15 cellular contexts compared by ENCODE assay signal in the genomic region with DNA sequence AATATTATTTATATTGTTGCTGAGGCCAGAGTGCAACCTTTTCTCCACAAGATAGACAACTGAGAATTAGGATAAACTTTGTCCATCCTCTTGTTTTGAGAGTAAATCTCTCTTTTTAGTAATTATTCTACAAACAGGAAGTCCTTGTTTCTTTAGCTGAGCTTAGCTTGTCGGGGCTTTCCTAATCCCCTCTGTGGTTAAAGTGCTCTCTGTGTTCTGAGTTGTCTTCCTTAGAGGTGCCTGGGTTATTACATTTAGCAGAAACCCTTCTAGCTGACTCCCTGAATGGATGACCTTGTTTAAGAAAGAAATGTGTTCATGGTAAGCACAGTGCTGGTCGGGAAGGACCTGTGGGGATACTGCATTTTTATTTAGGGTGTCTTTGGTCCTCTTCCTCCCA. TPM values are rescaled to one million over a fixed set of nuclear protein-coding genes. Genes with fewer than 3 reads are reported as not detected.
DNase-seq lines count a peak whose midpoint lies in the region; ATAC-seq and TF ChIP-seq lines count a peak whose summit lies in the region.
"Had no signal": no experiment of that assay in that cellular context is flagged by ENCODE, and none has a peak within 500 bp of the region (broad histone marks: within the 10 kb centered on the region; RNA-seq: fewer than 3 reads in every experiment).

No MANE protein-coding gene starts in this region.

- H3K36me3 Mint-ChIP-seq in CD4-positive, CD25-positive, alpha-beta regulatory T cell = peaks cover 47% of the 10 kb centered on the region
- H3K36me3 Mint-ChIP-seq in T-helper 2 cell treated with Interferon-gamma antibody and Interleukin-4, amounts not matched to agents 5 μg/mL and 100 μg/mL, for 36 hours (ENCODE audit: low read depth) = peaks cover 66% of the 10 kb centered on the region

- H2AFZ ChIP-seq in KMS-11 (ENCODE audit: low read depth) = no peak overlapping the region

- H3K36me3 ChIP-seq in CD4-positive, CD25-positive, alpha-beta regulatory T cell (ENCODE audit: control insufficient read depth, insufficient read depth, low read length) = peaks cover 83% of the 10 kb centered on the region
- peaks cover 19% of the 10 kb centered on the region; the same call in 1 of the 2 replicates for H3K36me3 ChIP-seq in KMS-11 (ENCODE audit: insufficient read depth)

- peaks cover 14% of the 10 kb centered on the region; the same call in 1 of the 2 replicates for H3K79me2 ChIP-seq in KMS-11 (ENCODE audit: insufficient read depth, low read depth)

- H3K4me3 ChIP-seq in CD4-positive, CD25-positive, alpha-beta regulatory T cell (ENCODE audit: low read depth, low read length) = no peak overlapping the region
- no peak overlapping the region for H3K4me3 ChIP-seq in KMS-11 (IDR thresholded peaks at IDR 0.05; ENCODE audit: insufficient read depth, low read depth, low read length)
- H3K4me3 ChIP-seq: heart left ventricle, vagina had no signal

- H3K4me2 ChIP-seq in KMS-11 = peak overlapping the region; percentile 78

- peak overlapping the region in 2 of 3 donors; percentile 26 to 42 for H3K27ac Mint-ChIP-seq in CD4-positive, CD25-positive, alpha-beta regulatory T cell
- no peak overlapping the region for H3K27ac Mint-ChIP-seq in T-helper 2 cell treated with Interferon-gamma antibody and Interleukin-4, amounts not matched to agents 5 μg/mL and 100 μg/mL, for 36 hours

- peak in 1 of 3 donors; percentile 36 for DNase-seq in CD4-positive, CD25-positive, alpha-beta regulatory T cell
- DNase-seq in amniotic epithelial cell (ENCODE audit: low read depth) (peak; percentile 68), hippocampal formation (lab: John Stamatoyannopoulos, UW) (no peak), NOMO-1 treated with dmso at 0.1 percent for 144 hours (lab: John Stamatoyannopoulos, UW; ENCODE audit: unreplicated experiment) (no peak)
- no peak for DNase-seq in T-helper 2 cell treated with Interferon-gamma antibody and Interleukin-4, amounts not matched to agents 5 μg/mL and 100 μg/mL, for 36 hours (ENCODE audit: low spot score)
- DNase-seq: DMS79, heart left ventricle, left cardiac atrium, NCI-H2081 treated with DMSO at 0.1 percent for 48 hours had no signal

- no peaks in the 10 kb centered on the region for H4K20me1 ChIP-seq in KMS-11 (ENCODE audit: insufficient read depth)

- H3K9me3 Mint-ChIP-seq in CD4-positive, CD25-positive, alpha-beta regulatory T cell = no peaks in the 10 kb centered on the region
- H3K9me3 Mint-ChIP-seq in T-helper 2 cell treated with Interferon-gamma antibody and Interleukin-4, amounts not matched to agents 5 μg/mL and 100 μg/mL, for 36 hours = no peaks in the 10 kb centered on the region

- no peaks in the 10 kb centered on the region for H3K27me3 Mint-ChIP-seq in CD4-positive, CD25-positive, alpha-beta regulatory T cell
- H3K27me3 Mint-ChIP-seq in T-helper 2 cell treated with Interferon-gamma antibody and Interleukin-4, amounts not matched to agents 5 μg/mL and 100 μg/mL, for 36 hours (ENCODE audit: low read depth) = no peaks in the 10 kb centered on the region

- no peak for ATAC-seq in CD4-positive, CD25-positive, alpha-beta regulatory T cell (ENCODE audit: low read depth in 2 of 2)
- peak; percentile 73 for ATAC-seq in GM19023 (IDR thresholded peaks at IDR 0.05; ENCODE audit: unreplicated experiment)
- no peak for ATAC-seq in GM18870 (IDR thresholded peaks at IDR 0.05; ENCODE audit: unreplicated experiment)
- ATAC-seq: heart left ventricle, left cardiac atrium had no signal

- peak overlapping the region; percentile 23 for H3K27ac ChIP-seq in CD4-positive, CD25-positive, alpha-beta regulatory T cell (ENCODE audit: insufficient read depth, low read length, poor library complexity, severe bottlenecking)
- H3K27ac ChIP-seq in KMS-11 = peak overlapping the region; percentile 59
- H3K27ac ChIP-seq: heart left ventricle, vagina had no signal

- no peaks in the 10 kb centered on the region for H3K4me1 ChIP-seq in CD4-positive, CD25-positive, alpha-beta regulatory T cell (ENCODE audit: control insufficient read depth, insufficient read depth, low read length, poor library complexity, severe bottlenecking)
- peaks cover 57% of the 10 kb centered on the region for H3K4me1 ChIP-seq in KMS-11 (ENCODE audit: low read depth, poor library complexity, severe bottlenecking)
- H3K4me1 ChIP-seq: vagina had no signal

- TF ChIP-seq CTCF in KMS-11 (conservative IDR thresholded peaks at IDR 0.05; ENCODE audit: low read depth, low read length) = no peak

- H3K9me3 ChIP-seq in CD4-positive, CD25-positive, alpha-beta regulatory T cell (ENCODE audit: control insufficient read depth in 2 of 2, low read length in 2 of 2) = no peaks in the 10 kb centered on the region
- H3K9me3 ChIP-seq: heart left ventricle, vagina had no signal

- no peak overlapping the region for H3K4me3 Mint-ChIP-seq in CD4-positive, CD25-positive, alpha-beta regulatory T cell
- H3K4me3 Mint-ChIP-seq in T-helper 2 cell treated with Interferon-gamma antibody and Interleukin-4, amounts not matched to agents 5 μg/mL and 100 μg/mL, for 36 hours = no peak overlapping the region

- peaks cover 0 to 19% (median 12%) of the 10 kb centered on the region in 4 donors for H3K4me1 Mint-ChIP-seq in CD4-positive, CD25-positive, alpha-beta regulatory T cell
- peaks cover 9% of the 10 kb centered on the region for H3K4me1 Mint-ChIP-seq in T-helper 2 cell treated with Interferon-gamma antibody and Interleukin-4, amounts not matched to agents 5 μg/mL and 100 μg/mL, for 36 hours (ENCODE audit: low read depth)

- H3K9ac ChIP-seq in KMS-11 = no peak overlapping the region; the same call in 1 of the 2 replicates

- no peaks in the 10 kb centered on the region for H3K27me3 ChIP-seq in CD4-positive, CD25-positive, alpha-beta regulatory T cell (ENCODE audit: control insufficient read depth, insufficient read depth, low read length)
- no peaks in the 10 kb centered on the region for H3K27me3 ChIP-seq in KMS-11 (ENCODE audit: insufficient read depth, low read depth)
- H3K27me3 ChIP-seq: heart left ventricle, vagina had no signal

RNA-seq across cellular contexts. Expression of a gene that starts 12.7 kb away (rescaled TPM):
- 62.6 TPM for total RNA-seq in CD4-positive, CD25-positive, alpha-beta regulatory T cell
- 10 to 100 TPM; 67.1 to 86.0 (median 74.0) TPM for polyA plus RNA-seq in CD4-positive, CD25-positive, alpha-beta regulatory T cell

RNA-seq across cellular contexts. Expression of a gene that starts 16.8 kb away (rescaled TPM):
- total RNA-seq in CD4-positive, CD25-positive, alpha-beta regulatory T cell = 43.9 TPM
- polyA plus RNA-seq in CD4-positive, CD25-positive, alpha-beta regulatory T cell = 10 to 100 TPM; 17.4 to 20.6 (median 18.7) TPM

RNA-seq across cellular contexts. Expression of a gene that starts 26.2 kb away (rescaled TPM):
- total RNA-seq in CD4-positive, CD25-positive, alpha-beta regulatory T cell = 4.9 TPM
- polyA plus RNA-seq in CD4-positive, CD25-positive, alpha-beta regulatory T cell = 10 to 100 TPM in 1 of 4 donors, 1 to 10 TPM in 3; 8.0 to 11.3 (median 9.1) TPM

RNA-seq across cellular contexts. Expression of a gene that starts 33.1 kb away (rescaled TPM):
- total RNA-seq in CD4-positive, CD25-positive, alpha-beta regulatory T cell = 47.0 TPM
- polyA plus RNA-seq in CD4-positive, CD25-positive, alpha-beta regulatory T cell = 100 to 1,000 TPM; 233 to 297 (median 251) TPM

RNA-seq across cellular contexts. Expression of a gene that starts 39.3 kb away (rescaled TPM):
- total RNA-seq in CD4-positive, CD25-positive, alpha-beta regulatory T cell = not detected
- not detected for polyA plus RNA-seq in CD4-positive, CD25-positive, alpha-beta regulatory T cell
- total RNA-seq: epithelial cell of proximal tubule, pulmonary artery endothelial cell, vagina had no signal
